Comparison of ENCODE assay signal across 3 cellular contexts in the genomic region with DNA sequence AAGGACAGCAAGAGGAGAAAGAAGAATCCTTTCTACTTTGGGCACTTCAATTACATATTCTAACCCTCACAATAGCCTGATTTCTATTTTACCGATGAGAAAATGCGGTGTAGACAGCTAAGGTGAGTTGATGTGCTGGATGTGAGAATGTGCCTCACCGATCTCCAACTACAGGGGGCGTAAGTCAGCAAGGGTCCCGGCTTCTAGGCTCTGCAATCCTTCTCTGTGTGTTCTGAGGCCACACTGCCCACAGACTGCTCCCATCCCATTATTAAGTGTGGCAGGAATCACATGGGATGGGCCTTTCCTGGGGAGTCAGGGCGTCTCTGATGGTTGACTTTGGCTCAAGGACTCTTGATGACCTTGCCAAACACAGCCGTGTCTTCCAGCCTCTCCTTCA.
TF ChIP-seq lines count a peak whose summit lies in the region.

No MANE protein-coding gene starts in this region.

TF ChIP-seq in SK-N-SH, 30 proteins besides CTCF, POLR2A, EP300 and RAD21 (continued from another document and continues in another):
- TF ChIP-seq, protein P1, sequence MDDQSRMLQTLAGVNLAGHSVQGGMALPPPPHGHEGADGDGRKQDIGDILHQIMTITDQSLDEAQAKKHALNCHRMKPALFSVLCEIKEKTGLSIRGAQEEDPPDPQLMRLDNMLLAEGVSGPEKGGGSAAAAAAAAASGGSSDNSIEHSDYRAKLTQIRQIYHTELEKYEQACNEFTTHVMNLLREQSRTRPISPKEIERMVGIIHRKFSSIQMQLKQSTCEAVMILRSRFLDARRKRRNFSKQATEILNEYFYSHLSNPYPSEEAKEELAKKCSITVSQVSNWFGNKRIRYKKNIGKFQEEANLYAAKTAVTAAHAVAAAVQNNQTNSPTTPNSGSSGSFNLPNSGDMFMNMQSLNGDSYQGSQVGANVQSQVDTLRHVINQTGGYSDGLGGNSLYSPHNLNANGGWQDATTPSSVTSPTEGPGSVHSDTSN (IDR thresholded peaks at IDR 0.05): no peak
- TF ChIP-seq MXI1 (IDR thresholded peaks at IDR 0.05; ENCODE audit: low read depth, low read length) (no peak), MEF2A (IDR thresholded peaks at IDR 0.05; ENCODE audit: borderline replicate concordance, low read depth) (no peak), NRF1 (IDR thresholded peaks at IDR 0.05; ENCODE audit: low read depth, low read length) (no peak), FOSL2 (IDR thresholded peaks at IDR 0.05; ENCODE audit: borderline replicate concordance, low read depth) (no peak), RXRA (IDR thresholded peaks at IDR 0.05; ENCODE audit: borderline replicate concordance, low read depth) (no peak), GATA2 (CRISPR knock-in tag; IDR thresholded peaks at IDR 0.05) (no peak), TAF1 (IDR thresholded peaks at IDR 0.05; ENCODE audit: borderline replicate concordance, low read depth, low read length) (no peak)
- TF ChIP-seq, protein P2, sequence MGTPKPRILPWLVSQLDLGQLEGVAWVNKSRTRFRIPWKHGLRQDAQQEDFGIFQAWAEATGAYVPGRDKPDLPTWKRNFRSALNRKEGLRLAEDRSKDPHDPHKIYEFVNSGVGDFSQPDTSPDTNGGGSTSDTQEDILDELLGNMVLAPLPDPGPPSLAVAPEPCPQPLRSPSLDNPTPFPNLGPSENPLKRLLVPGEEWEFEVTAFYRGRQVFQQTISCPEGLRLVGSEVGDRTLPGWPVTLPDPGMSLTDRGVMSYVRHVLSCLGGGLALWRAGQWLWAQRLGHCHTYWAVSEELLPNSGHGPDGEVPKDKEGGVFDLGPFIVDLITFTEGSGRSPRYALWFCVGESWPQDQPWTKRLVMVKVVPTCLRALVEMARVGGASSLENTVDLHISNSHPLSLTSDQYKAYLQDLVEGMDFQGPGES (IDR thresholded peaks at IDR 0.05; ENCODE audit: low read depth, low read length): no peak
- TF ChIP-seq, protein P3, sequence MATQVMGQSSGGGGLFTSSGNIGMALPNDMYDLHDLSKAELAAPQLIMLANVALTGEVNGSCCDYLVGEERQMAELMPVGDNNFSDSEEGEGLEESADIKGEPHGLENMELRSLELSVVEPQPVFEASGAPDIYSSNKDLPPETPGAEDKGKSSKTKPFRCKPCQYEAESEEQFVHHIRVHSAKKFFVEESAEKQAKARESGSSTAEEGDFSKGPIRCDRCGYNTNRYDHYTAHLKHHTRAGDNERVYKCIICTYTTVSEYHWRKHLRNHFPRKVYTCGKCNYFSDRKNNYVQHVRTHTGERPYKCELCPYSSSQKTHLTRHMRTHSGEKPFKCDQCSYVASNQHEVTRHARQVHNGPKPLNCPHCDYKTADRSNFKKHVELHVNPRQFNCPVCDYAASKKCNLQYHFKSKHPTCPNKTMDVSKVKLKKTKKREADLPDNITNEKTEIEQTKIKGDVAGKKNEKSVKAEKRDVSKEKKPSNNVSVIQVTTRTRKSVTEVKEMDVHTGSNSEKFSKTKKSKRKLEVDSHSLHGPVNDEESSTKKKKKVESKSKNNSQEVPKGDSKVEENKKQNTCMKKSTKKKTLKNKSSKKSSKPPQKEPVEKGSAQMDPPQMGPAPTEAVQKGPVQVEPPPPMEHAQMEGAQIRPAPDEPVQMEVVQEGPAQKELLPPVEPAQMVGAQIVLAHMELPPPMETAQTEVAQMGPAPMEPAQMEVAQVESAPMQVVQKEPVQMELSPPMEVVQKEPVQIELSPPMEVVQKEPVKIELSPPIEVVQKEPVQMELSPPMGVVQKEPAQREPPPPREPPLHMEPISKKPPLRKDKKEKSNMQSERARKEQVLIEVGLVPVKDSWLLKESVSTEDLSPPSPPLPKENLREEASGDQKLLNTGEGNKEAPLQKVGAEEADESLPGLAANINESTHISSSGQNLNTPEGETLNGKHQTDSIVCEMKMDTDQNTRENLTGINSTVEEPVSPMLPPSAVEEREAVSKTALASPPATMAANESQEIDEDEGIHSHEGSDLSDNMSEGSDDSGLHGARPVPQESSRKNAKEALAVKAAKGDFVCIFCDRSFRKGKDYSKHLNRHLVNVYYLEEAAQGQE (IDR thresholded peaks at IDR 0.05; ENCODE audit: low read depth, low read length): no peak
- TF ChIP-seq, protein P4, sequence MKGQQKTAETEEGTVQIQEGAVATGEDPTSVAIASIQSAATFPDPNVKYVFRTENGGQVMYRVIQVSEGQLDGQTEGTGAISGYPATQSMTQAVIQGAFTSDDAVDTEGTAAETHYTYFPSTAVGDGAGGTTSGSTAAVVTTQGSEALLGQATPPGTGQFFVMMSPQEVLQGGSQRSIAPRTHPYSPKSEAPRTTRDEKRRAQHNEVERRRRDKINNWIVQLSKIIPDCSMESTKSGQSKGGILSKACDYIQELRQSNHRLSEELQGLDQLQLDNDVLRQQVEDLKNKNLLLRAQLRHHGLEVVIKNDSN (IDR thresholded peaks at IDR 0.05; ENCODE audit: borderline replicate concordance, low read depth): no peak

TF ChIP-seq in SK-N-SH treated with all-trans-retinoic acid at 6 μM for 48 hours, 23 proteins besides CTCF, POLR2A, EP300 and RAD21 (continued from another document):
- TF ChIP-seq, protein P5, sequence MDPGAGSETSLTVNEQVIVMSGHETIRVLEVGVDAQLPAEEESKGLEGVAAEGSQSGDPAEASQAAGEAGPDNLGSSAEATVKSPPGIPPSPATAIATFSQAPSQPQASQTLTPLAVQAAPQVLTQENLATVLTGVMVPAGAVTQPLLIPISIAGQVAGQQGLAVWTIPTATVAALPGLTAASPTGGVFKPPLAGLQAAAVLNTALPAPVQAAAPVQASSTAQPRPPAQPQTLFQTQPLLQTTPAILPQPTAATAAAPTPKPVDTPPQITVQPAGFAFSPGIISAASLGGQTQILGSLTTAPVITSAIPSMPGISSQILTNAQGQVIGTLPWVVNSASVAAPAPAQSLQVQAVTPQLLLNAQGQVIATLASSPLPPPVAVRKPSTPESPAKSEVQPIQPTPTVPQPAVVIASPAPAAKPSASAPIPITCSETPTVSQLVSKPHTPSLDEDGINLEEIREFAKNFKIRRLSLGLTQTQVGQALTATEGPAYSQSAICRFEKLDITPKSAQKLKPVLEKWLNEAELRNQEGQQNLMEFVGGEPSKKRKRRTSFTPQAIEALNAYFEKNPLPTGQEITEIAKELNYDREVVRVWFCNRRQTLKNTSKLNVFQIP (CRISPR knock-in tag; IDR thresholded peaks at IDR 0.05; ENCODE audit: borderline replicate concordance, low read depth): no peak
- TF ChIP-seq ARNTL (CRISPR knock-in tag; IDR thresholded peaks at IDR 0.05; ENCODE audit: borderline replicate concordance, low read depth) (no peak), GLIS3 (CRISPR knock-in tag; IDR thresholded peaks at IDR 0.05) (no peak), BACH2 (CRISPR knock-in tag; IDR thresholded peaks at IDR 0.05; ENCODE audit: borderline replicate concordance) (no peak), OSR1 (CRISPR knock-in tag; IDR thresholded peaks at IDR 0.05) (no peak), ZFP3 (CRISPR knock-in tag; IDR thresholded peaks at IDR 0.05) (no peak), PPARA (CRISPR knock-in tag; IDR thresholded peaks at IDR 0.05; ENCODE audit: borderline replicate concordance) (no peak), SNAI2 (CRISPR knock-in tag; IDR thresholded peaks at IDR 0.05) (no peak)
- TF ChIP-seq, protein P6, sequence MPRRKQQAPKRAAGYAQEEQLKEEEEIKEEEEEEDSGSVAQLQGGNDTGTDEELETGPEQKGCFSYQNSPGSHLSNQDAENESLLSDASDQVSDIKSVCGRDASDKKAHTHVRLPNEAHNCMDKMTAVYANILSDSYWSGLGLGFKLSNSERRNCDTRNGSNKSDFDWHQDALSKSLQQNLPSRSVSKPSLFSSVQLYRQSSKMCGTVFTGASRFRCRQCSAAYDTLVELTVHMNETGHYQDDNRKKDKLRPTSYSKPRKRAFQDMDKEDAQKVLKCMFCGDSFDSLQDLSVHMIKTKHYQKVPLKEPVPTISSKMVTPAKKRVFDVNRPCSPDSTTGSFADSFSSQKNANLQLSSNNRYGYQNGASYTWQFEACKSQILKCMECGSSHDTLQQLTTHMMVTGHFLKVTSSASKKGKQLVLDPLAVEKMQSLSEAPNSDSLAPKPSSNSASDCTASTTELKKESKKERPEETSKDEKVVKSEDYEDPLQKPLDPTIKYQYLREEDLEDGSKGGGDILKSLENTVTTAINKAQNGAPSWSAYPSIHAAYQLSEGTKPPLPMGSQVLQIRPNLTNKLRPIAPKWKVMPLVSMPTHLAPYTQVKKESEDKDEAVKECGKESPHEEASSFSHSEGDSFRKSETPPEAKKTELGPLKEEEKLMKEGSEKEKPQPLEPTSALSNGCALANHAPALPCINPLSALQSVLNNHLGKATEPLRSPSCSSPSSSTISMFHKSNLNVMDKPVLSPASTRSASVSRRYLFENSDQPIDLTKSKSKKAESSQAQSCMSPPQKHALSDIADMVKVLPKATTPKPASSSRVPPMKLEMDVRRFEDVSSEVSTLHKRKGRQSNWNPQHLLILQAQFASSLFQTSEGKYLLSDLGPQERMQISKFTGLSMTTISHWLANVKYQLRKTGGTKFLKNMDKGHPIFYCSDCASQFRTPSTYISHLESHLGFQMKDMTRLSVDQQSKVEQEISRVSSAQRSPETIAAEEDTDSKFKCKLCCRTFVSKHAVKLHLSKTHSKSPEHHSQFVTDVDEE (CRISPR knock-in tag; IDR thresholded peaks at IDR 0.05): no peak

TF ChIP-seq in Ishikawa, 13 proteins besides CTCF, POLR2A, EP300 and RAD21 (continued from another document):
- TF ChIP-seq, protein P3 (IDR thresholded peaks at IDR 0.05; ENCODE audit: low read depth): no peak
TF ChIP-seq in Ishikawa: peak in this region for 0.
